13 cellular contexts compared by ENCODE assay signal in the genomic region with DNA sequence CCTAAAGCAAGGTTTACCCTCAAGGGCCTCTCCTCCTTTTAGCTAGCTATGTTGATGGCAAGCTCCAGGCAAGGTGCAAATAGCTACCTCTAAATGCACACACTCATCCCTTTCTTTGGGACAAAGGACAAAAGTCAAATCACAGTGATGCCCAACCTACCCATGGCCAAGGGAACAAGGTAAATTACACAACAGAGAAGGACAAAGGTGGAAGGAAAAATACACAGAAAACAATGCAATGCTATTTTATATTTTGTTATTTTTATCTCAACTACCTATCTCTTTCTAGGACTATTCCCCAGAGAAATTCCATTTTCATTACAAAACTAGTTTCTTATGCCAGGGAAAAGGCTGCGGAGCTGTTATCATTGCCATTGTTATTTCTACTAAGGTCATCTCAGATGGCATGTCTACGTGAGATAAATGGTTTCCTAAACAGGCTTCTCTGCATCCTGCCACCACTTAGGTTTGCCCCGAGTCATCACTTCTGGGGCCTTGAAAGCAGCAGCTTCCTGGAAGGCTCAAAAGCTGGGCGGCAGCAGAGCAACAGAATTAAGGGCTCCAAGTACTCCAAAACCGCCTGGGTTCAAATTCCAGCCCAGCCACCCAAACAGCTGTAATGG. TPM values are rescaled to one million over a fixed set of nuclear protein-coding genes. Genes with fewer than 3 reads are reported as not detected.
DNase-seq lines count a peak whose midpoint lies in the region; ATAC-seq and TF ChIP-seq lines count a peak whose summit lies in the region.
"Had no signal": no experiment of that assay in that cellular context is flagged by ENCODE, and none has a peak within 500 bp of the region (broad histone marks: within the 10 kb centered on the region; RNA-seq: fewer than 3 reads in every experiment).

No MANE protein-coding gene starts in this region.

- no peak overlapping the region for H3K27ac Mint-ChIP-seq in GM23338
- peak overlapping the region; percentile 96 for H3K27ac Mint-ChIP-seq in activated T-helper 1 cell treated with anti-CD3 and anti-CD28 coated beads, Interleukin-12 subunit alpha, Interleukin-12 subunit beta, Interleukin-2, Interleukin-4 antibody, amounts not matched to agents 30 ng/mL and 10 ng/mL and 1 ng/mL, durations not matched to agents 14 hours and 24 hours and 36 hours
- H3K27ac Mint-ChIP-seq: type B pancreatic cell had no signal

- H2AK5ac ChIP-seq in mesenchymal stem cell (ENCODE audit: low read length, severe bottlenecking): peak overlapping the region; percentile 34

- H4K20me1 ChIP-seq in GM23338 (replicated peaks; ENCODE audit: insufficient read depth): no peaks in the 10 kb centered on the region

- H4K91ac ChIP-seq in mesenchymal stem cell (ENCODE audit: low read length): no peak overlapping the region

- WGBS in mesenchymal stem cell: 45% methylated on average over 5 of the region's 5 CpGs
- 61 to 77% methylated on average over 3 to 5 of the region's 5 CpGs for WGBS in transverse colon (ENCODE audit: low coverage in 1 of 2), 2 donors

- H3F3A ChIP-seq in GM23338 (replicated peaks; ENCODE audit: low read depth): no peaks in the 10 kb centered on the region

- H2BK120ac ChIP-seq in mesenchymal stem cell (ENCODE audit: low read depth, low read length): no peak overlapping the region

- no peak overlapping the region for H3K23ac ChIP-seq in mesenchymal stem cell (ENCODE audit: low read length in 2 of 2)

- H3K79me1 ChIP-seq in mesenchymal stem cell (replicated peaks; ENCODE audit: low read length, poor library complexity, severe bottlenecking): peaks cover 7% of the 10 kb centered on the region

- H2BK5ac ChIP-seq in mesenchymal stem cell (ENCODE audit: low read depth, low read length, poor library complexity, severe bottlenecking): no peak overlapping the region

- H3K9ac ChIP-seq in mesenchymal stem cell (ENCODE audit: low read length): no peak overlapping the region

- in situ Hi-C loops in transverse colon (cut with MboI; ENCODE audit: low pct_ligation_motif_present in 1 of 4, low pct_unique_long_range_greater_than_20kb in 1 of 4, low sequenced_read_pairs in 3 of 4): no loop called here

- no peaks in the 10 kb centered on the region for H3K9me3 ChIP-seq in mesenchymal stem cell (ENCODE audit: control insufficient read depth, low read length)
- H3K9me3 ChIP-seq in transverse colon: no peaks in the 10 kb centered on the region
- H3K9me3 ChIP-seq: pancreas had no signal

- TF ChIP-seq CTCF in GM23338 (conservative IDR thresholded peaks at IDR 0.05; ENCODE audit: low read depth in 2 of 2) (no peak), transverse colon (IDR thresholded peaks at IDR 0.05) (no peak)

- H3K27me3 ChIP-seq in GM23338 (ENCODE audit: insufficient read depth) (no peaks in the 10 kb centered on the region), mesenchymal stem cell (ENCODE audit: control insufficient read depth in 1 of 2, insufficient read depth in 1 of 2, low read length in 2 of 2) (no peaks in the 10 kb centered on the region), transverse colon (no peaks in the 10 kb centered on the region)
- H3K27me3 ChIP-seq: pancreas had no signal

- H3K4me3 Mint-ChIP-seq in GM23338: no peak overlapping the region
- H3K4me3 Mint-ChIP-seq in activated T-helper 1 cell treated with anti-CD3 and anti-CD28 coated beads, Interleukin-12 subunit alpha, Interleukin-12 subunit beta, Interleukin-2, Interleukin-4 antibody, amounts not matched to agents 30 ng/mL and 10 ng/mL and 1 ng/mL, durations not matched to agents 14 hours and 24 hours and 36 hours: peak overlapping the region; percentile 76
- H3K4me3 Mint-ChIP-seq: type B pancreatic cell had no signal

- TF ChIP-seq EP300 in transverse colon (IDR thresholded peaks at IDR 0.05; ENCODE audit: low read depth): no peak

- no peaks in the 10 kb centered on the region for H3K9me3 Mint-ChIP-seq in GM23338
- no peaks in the 10 kb centered on the region for H3K9me3 Mint-ChIP-seq in activated T-helper 1 cell treated with anti-CD3 and anti-CD28 coated beads, Interleukin-12 subunit alpha, Interleukin-12 subunit beta, Interleukin-2, Interleukin-4 antibody, amounts not matched to agents 30 ng/mL and 10 ng/mL and 1 ng/mL, durations not matched to agents 14 hours and 24 hours and 36 hours
- H3K9me3 Mint-ChIP-seq: type B pancreatic cell had no signal

- intact Hi-C loops in activated T-helper 1 cell treated with anti-CD3 and anti-CD28 coated beads, Interleukin-12 subunit alpha, Interleukin-12 subunit beta, Interleukin-2, Interleukin-4 antibody, amounts not matched to agents 30 ng/mL and 10 ng/mL and 1 ng/mL, durations not matched to agents 14 hours and 24 hours and 36 hours (cut with micrococcal nuclease): no loop called here
- intact Hi-C loops in transverse colon (cut with DNase I; ENCODE audit: low total_unique reads): no loop called here

- TF ChIP-seq POLR2A in transverse colon (IDR thresholded peaks at IDR 0.05): no peak

- peaks cover 24% of the 10 kb centered on the region for H3K4me1 Mint-ChIP-seq in GM23338
- H3K4me1 Mint-ChIP-seq in activated T-helper 1 cell treated with anti-CD3 and anti-CD28 coated beads, Interleukin-12 subunit alpha, Interleukin-12 subunit beta, Interleukin-2, Interleukin-4 antibody, amounts not matched to agents 30 ng/mL and 10 ng/mL and 1 ng/mL, durations not matched to agents 14 hours and 24 hours and 36 hours (ENCODE audit: low read depth): peaks cover 80% of the 10 kb centered on the region

- H3K27ac ChIP-seq in GM23338 (ENCODE audit: low read depth): no peak overlapping the region
- H3K27ac ChIP-seq in mesenchymal stem cell (ENCODE audit: low read length, poor library complexity, severe bottlenecking): no peak overlapping the region
- peak overlapping the region in 1 of 4 donors; percentile 45 for H3K27ac ChIP-seq in transverse colon
- H3K27ac ChIP-seq in caudate nucleus (ENCODE audit: low read depth, low read length): no peak overlapping the region
- H3K27ac ChIP-seq: C4-2B, pancreas had no signal

- H4K8ac ChIP-seq in mesenchymal stem cell (ENCODE audit: low read length): no peak overlapping the region

- no peak overlapping the region for H3K4ac ChIP-seq in mesenchymal stem cell (ENCODE audit: low read depth in 1 of 2, low read length in 2 of 2)

- H3K18ac ChIP-seq in mesenchymal stem cell (ENCODE audit: low read depth in 1 of 2, low read length in 2 of 2): no peak overlapping the region

- peak overlapping the region; percentile 43; the same call in 1 of the 2 replicates for H2AFZ ChIP-seq in GM23338
- no peak overlapping the region for H2AFZ ChIP-seq in mesenchymal stem cell (ENCODE audit: low read depth, low read length)

- no peaks in the 10 kb centered on the region for H3K9me2 ChIP-seq in GM23338 (ENCODE audit: insufficient read depth)

- H2BK12ac ChIP-seq in mesenchymal stem cell (ENCODE audit: low read length in 2 of 2): no peak overlapping the region

- H3K79me2 ChIP-seq in GM23338 (replicated peaks; ENCODE audit: insufficient read depth): no peaks in the 10 kb centered on the region

- H3K4me3 ChIP-seq in GM23338 (no peak overlapping the region), mesenchymal stem cell (ENCODE audit: insufficient read depth in 1 of 2, low read depth in 1 of 2, low read length in 2 of 2) (no peak overlapping the region), transverse colon (no peak overlapping the region)
- H3K4me3 ChIP-seq: pancreas had no signal

- ATAC-seq in GM23338 (no peak), GM19324 (IDR thresholded peaks at IDR 0.05; ENCODE audit: low FRiP score, unreplicated experiment) (no peak)

- no peaks in the 10 kb centered on the region for H3K36me3 ChIP-seq in GM23338 (ENCODE audit: insufficient read depth)
- H3K36me3 ChIP-seq in mesenchymal stem cell (ENCODE audit: control insufficient read depth in 1 of 2, insufficient read depth in 2 of 2, low read depth in 1 of 2, low read length in 2 of 2): no peaks in the 10 kb centered on the region
- H3K36me3 ChIP-seq in transverse colon: no peaks in the 10 kb centered on the region
- H3K36me3 ChIP-seq: pancreas had no signal

- H3K36me3 Mint-ChIP-seq in GM23338 (ENCODE audit: low read depth): no peaks in the 10 kb centered on the region
- H3K36me3 Mint-ChIP-seq in activated T-helper 1 cell treated with anti-CD3 and anti-CD28 coated beads, Interleukin-12 subunit alpha, Interleukin-12 subunit beta, Interleukin-2, Interleukin-4 antibody, amounts not matched to agents 30 ng/mL and 10 ng/mL and 1 ng/mL, durations not matched to agents 14 hours and 24 hours and 36 hours (ENCODE audit: low read depth): peaks cover 74% of the 10 kb centered on the region

- H2BK15ac ChIP-seq in mesenchymal stem cell (ENCODE audit: low read depth, poor library complexity, severe bottlenecking): no peak overlapping the region

- H3K4me1 ChIP-seq in GM23338 (ENCODE audit: insufficient read depth): peaks cover 14% of the 10 kb centered on the region
- H3K4me1 ChIP-seq in mesenchymal stem cell (ENCODE audit: control insufficient read depth, insufficient read depth, low read depth, low read length): peaks cover 13% of the 10 kb centered on the region
- H3K4me1 ChIP-seq in transverse colon: peaks cover 0 to 35% (median under 1%) of the 10 kb centered on the region in 4 donors

- peak overlapping the region; percentile 65 for H3K4me2 ChIP-seq in GM23338
- H3K4me2 ChIP-seq in mesenchymal stem cell (ENCODE audit: low read length, poor library complexity, severe bottlenecking): no peak overlapping the region

- DNase-seq in A172 (ENCODE audit: low spot score): peak; percentile 34
- DNase-seq in GM23338 (ENCODE audit: low spot score): no peak
- peak; percentile 37 for DNase-seq in activated T-helper 1 cell treated with anti-CD3 and anti-CD28 coated beads, Interleukin-12 subunit alpha, Interleukin-12 subunit beta, Interleukin-2, Interleukin-4 antibody, amounts not matched to agents 30 ng/mL and 10 ng/mL and 1 ng/mL, durations not matched to agents 14 hours and 24 hours and 36 hours (ENCODE audit: low spot score)
- DNase-seq in mesenchymal stem cell: no peak
- DNase-seq in transverse colon: no peak
- DNase-seq in NCI-H1417 treated with DMSO at 0.1 percent for 48 hours (lab: John Stamatoyannopoulos, UW): no peak
- DNase-seq in caudate nucleus (lab: John Stamatoyannopoulos, UW): no peak
- DNase-seq: HCEC 1CT, islet precursor cell, pancreas had no signal

- peaks cover 3% of the 10 kb centered on the region for H3K27me3 Mint-ChIP-seq in GM23338 (ENCODE audit: insufficient read depth, low read depth, poor library complexity)
- H3K27me3 Mint-ChIP-seq in activated T-helper 1 cell treated with anti-CD3 and anti-CD28 coated beads, Interleukin-12 subunit alpha, Interleukin-12 subunit beta, Interleukin-2, Interleukin-4 antibody, amounts not matched to agents 30 ng/mL and 10 ng/mL and 1 ng/mL, durations not matched to agents 14 hours and 24 hours and 36 hours (ENCODE audit: insufficient read depth): no peaks in the 10 kb centered on the region
- H3K27me3 Mint-ChIP-seq: type B pancreatic cell had no signal

- H3K14ac ChIP-seq in mesenchymal stem cell (ENCODE audit: low read length in 2 of 2): no peak overlapping the region

RNA-seq across cellular contexts. Expression of a gene that starts 21.1 kb away (rescaled TPM):
- total RNA-seq in A172 (2014; rRNA removed; shearing (Covaris generic)): 2.5 and 3.7 TPM in 2 replicates
- 4.0 and 7.3 TPM in 2 replicates for total RNA-seq in GM23338 (2014; rRNA removed; shearing (Covaris generic))
- polyA plus RNA-seq in GM23338 (2016; fragmentation: Nextera tagmentation; extraction: Ambion mirVana): 1.1 and 1.2 TPM in 2 replicates
- total RNA-seq in activated T-helper 1 cell treated with anti-CD3 and anti-CD28 coated beads, Interleukin-12 subunit alpha, Interleukin-12 subunit beta, Interleukin-2, Interleukin-4 antibody, amounts not matched to agents 30 ng/mL and 10 ng/mL and 1 ng/mL, durations not matched to agents 14 hours and 24 hours and 36 hours: 95.9 and 97.1 TPM in 2 replicates
- 0.28 TPM for polyA plus RNA-seq in mesenchymal stem cell (2013, experiment 1 of 2)
- 0.19 TPM for polyA plus RNA-seq in mesenchymal stem cell (2013, experiment 2 of 2)
- 10 to 100 TPM; 14.3 to 34.8 (median 23.5) TPM for total RNA-seq in transverse colon

Comparison
In these comparisons a context has a peak if more than half of its experiments do, and no peak if none do; other contexts are left out.
1. DNase-seq: peak in A172 (single experiment) and activated T-helper 1 cell treated with anti-CD3 and anti-CD28 coated beads, Interleukin-12 subunit alpha, Interleukin-12 subunit beta, Interleukin-2, Interleukin-4 antibody, amounts not matched to agents 30 ng/mL and 10 ng/mL and 1 ng/mL, durations not matched to agents 14 hours and 24 hours and 36 hours (single experiment); none in GM23338 (single experiment), mesenchymal stem cell (single experiment), transverse colon (single experiment), NCI-H1417 treated with DMSO at 0.1 percent for 48 hours (single experiment) and caudate nucleus (0 of 61).